19 cellular contexts compared by ENCODE assay signal in the genomic region with DNA sequence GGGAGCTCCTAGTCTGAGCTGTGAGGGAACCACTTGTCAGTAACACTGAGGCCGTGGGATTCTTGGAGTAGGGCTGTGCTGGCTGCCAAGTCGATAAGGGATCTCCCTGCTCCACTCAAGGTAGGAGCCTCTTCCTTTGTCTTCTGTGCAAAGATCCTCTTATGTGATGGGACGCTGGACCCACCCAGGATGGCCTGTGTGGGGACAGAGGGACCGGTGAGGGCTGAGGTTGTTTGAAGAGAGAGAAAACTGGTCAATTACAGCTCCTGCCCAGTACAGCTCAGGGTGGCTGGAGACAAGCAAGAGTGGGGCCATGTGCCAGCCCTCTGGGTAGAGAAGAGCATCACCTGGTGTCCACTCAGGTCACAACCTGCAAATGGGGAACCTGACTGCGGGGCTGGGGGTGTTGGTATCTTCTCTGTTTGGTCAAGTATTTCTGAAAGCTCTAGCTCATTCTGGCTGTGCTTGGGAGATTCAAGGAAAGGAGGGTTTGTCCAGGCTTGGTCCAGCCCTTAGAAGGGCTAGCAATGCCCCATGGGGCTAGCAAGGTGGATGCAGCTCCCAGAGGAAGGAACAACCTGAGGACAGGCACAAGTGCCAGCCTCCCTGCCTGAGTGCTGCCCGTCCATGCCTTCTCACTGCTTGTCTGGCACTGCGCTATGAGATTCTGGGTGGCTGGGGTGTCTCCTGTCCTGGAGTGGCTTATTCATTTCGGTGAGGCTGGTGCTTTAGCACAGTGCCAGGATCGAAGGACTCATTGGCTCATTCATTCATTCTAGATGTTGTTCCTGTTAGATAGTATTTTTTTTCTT. TPM values are rescaled to one million over a fixed set of nuclear protein-coding genes. Genes with fewer than 3 reads are reported as not detected.
DNase-seq lines count a peak whose midpoint lies in the region; ATAC-seq and TF ChIP-seq lines count a peak whose summit lies in the region.
"Had no signal": no experiment of that assay in that cellular context is flagged by ENCODE, and none has a peak within 500 bp of the region (broad histone marks: within the 10 kb centered on the region; RNA-seq: fewer than 3 reads in every experiment).

No MANE protein-coding gene starts in this region.

- no peak overlapping the region for H3K4me3 Mint-ChIP-seq in WTC11
- H3K4me3 Mint-ChIP-seq in endodermal cell, result no peak overlapping the region
- H3K4me3 Mint-ChIP-seq in natural killer cell, result no peak overlapping the region
- H3K4me3 Mint-ChIP-seq: CD8-positive, alpha-beta memory T cell had no signal

- no peak for ATAC-seq in WTC11
- no peak for ATAC-seq in natural killer cell

- H3K9me3 Mint-ChIP-seq in WTC11 (no peaks in the 10 kb centered on the region), endodermal cell (no peaks in the 10 kb centered on the region), natural killer cell (no peaks in the 10 kb centered on the region)
- H3K9me3 Mint-ChIP-seq: CD8-positive, alpha-beta memory T cell had no signal

- 96 to 99% methylated on average over 8 to 9 of the region's 9 CpGs for WGBS in endodermal cell (ENCODE audit: insufficient coverage in 1 of 2, insufficient read length in 1 of 2), 2 experiments
- 95% methylated on average over 9 of the region's 9 CpGs for WGBS in sigmoid colon, 2 donors

- intact Hi-C loops in natural killer cell (cut with micrococcal nuclease) (no loop called here), sigmoid colon (cut with DNase I) (no loop called here)

- H3K27ac Mint-ChIP-seq in WTC11, result 0 out of 2 replicates have a peak overlapping the region, but pooled peaks have one; percentile 19
- H3K27ac Mint-ChIP-seq in endodermal cell, result peak overlapping the region; percentile 61
- H3K27ac Mint-ChIP-seq in natural killer cell, result peak overlapping the region; percentile 35 to 56

- H3K4me1 Mint-ChIP-seq in WTC11, result no peaks in the 10 kb centered on the region
- H3K4me1 Mint-ChIP-seq in endodermal cell, result no peaks in the 10 kb centered on the region
- H3K4me1 Mint-ChIP-seq in natural killer cell, result peaks cover 20 to 36% of the 10 kb centered on the region in 2 donors

- DNase-seq in WTC11 (ENCODE audit: low spot score) (no peak), endodermal cell (no peak), natural killer cell (no peak), sigmoid colon (peak; percentile 50), GDM1 (lab: John Stamatoyannopoulos, UW) (no peak), glomerular visceral epithelial cell (ENCODE audit: extremely low spot score) (no peak)
- DNase-seq in stimulated activated CD4-positive, alpha-beta T cell treated with anti-CD3 and anti-CD28 coated beads, Interleukin-1b, Interleukin-23, amount 100 ng/mL, for 48 hours, result no peak
- DNase-seq: ACHN; C1 segment of cervical spinal cord; CD8-positive, alpha-beta memory T cell; DMS79; KBM-7; NCI-H1417; NCI-H187 treated with DMSO at 0.1 percent for 48 hours; NCI-H226; NCI-H524; PC-9 had no signal

- no peak overlapping the region for H3K27ac ChIP-seq in endodermal cell (ENCODE audit: low read depth, low read length)
- H3K27ac ChIP-seq in sigmoid colon, result no peak overlapping the region
- H3K27ac ChIP-seq: PC-9, SJSA1 had no signal

- TF ChIP-seq EP300 in sigmoid colon (IDR thresholded peaks at IDR 0.05), result no peak

- H3K9me3 ChIP-seq in endodermal cell (ENCODE audit: control insufficient read depth, low read length) (no peaks in the 10 kb centered on the region), sigmoid colon (no peaks in the 10 kb centered on the region)
- H3K9me3 ChIP-seq: SJSA1 had no signal

- H3K4me1 ChIP-seq in endodermal cell (ENCODE audit: control insufficient read depth, insufficient read depth, low read length) (no peaks in the 10 kb centered on the region), sigmoid colon (peaks cover 0 to 3% (median 0%) of the 10 kb centered on the region in 4 donors)

- H3K27me3 ChIP-seq in endodermal cell (ENCODE audit: control insufficient read depth, insufficient read depth, low read length, poor library complexity, severe bottlenecking) (no peaks in the 10 kb centered on the region), sigmoid colon (no peaks in the 10 kb centered on the region)
- H3K27me3 ChIP-seq: SJSA1 had no signal

- H3K36me3 Mint-ChIP-seq in WTC11, result peaks cover 16% of the 10 kb centered on the region
- peaks cover 54% of the 10 kb centered on the region for H3K36me3 Mint-ChIP-seq in endodermal cell (ENCODE audit: low read depth)
- H3K36me3 Mint-ChIP-seq in natural killer cell, result no peaks in the 10 kb centered on the region

- POLR2A ChIA-PET in WTC11 (lab: Charles Lee), result interaction anchor here (0.6 kb wide), 1 partner anchor 30 kb away, joined by 3 read pairs; no protein-coding TSS in a partner anchor

- H3K4me3 ChIP-seq in endodermal cell (ENCODE audit: low read length) (no peak overlapping the region), sigmoid colon (no peak overlapping the region)
- H3K4me3 ChIP-seq: PC-9, SJSA1 had no signal

- no peak for TF ChIP-seq POLR2A in sigmoid colon (IDR thresholded peaks at IDR 0.05)

- CTCF ChIA-PET in WTC11 (lab: Charles Lee), result interaction anchor here (0.8 to 2.5 kb wide), 7 partner anchors 13 to 86 kb away, joined by 3 to 11 read pairs (median 6); a partner anchor contains a TSS

- H3K9ac ChIP-seq in endodermal cell (ENCODE audit: extremely low read depth, low read length, poor library complexity, severe bottlenecking), result no peak overlapping the region

- H3K27me3 Mint-ChIP-seq in WTC11 (ENCODE audit: low read depth) (no peaks in the 10 kb centered on the region), endodermal cell (ENCODE audit: insufficient read depth) (no peaks in the 10 kb centered on the region), natural killer cell (ENCODE audit: low read depth in 2 of 2) (no peaks in the 10 kb centered on the region)
- H3K27me3 Mint-ChIP-seq: CD8-positive, alpha-beta memory T cell had no signal

- TF ChIP-seq CTCF in WTC11 (IDR thresholded peaks at IDR 0.05), result no peak
- TF ChIP-seq CTCF in endodermal cell (conservative IDR thresholded peaks at IDR 0.05), result no peak
- TF ChIP-seq CTCF in natural killer cell (IDR thresholded peaks at IDR 0.05), result no peak
- no peak for TF ChIP-seq CTCF in sigmoid colon (IDR thresholded peaks at IDR 0.05)

- H3K36me3 ChIP-seq in endodermal cell (ENCODE audit: control insufficient read depth, insufficient read depth, low read length), result peaks cover 4% of the 10 kb centered on the region
- peaks cover 0 to 30% (median 2%) of the 10 kb centered on the region in 4 donors for H3K36me3 ChIP-seq in sigmoid colon
- H3K36me3 ChIP-seq: SJSA1 had no signal

TF ChIP-seq in WTC11, 78 proteins besides CTCF, POLR2A, EP300 and RAD21 (continues in another document):
- TF ChIP-seq ETV6 (CRISPR knock-in tag; IDR thresholded peaks at IDR 0.05), result no peak
- no peak for TF ChIP-seq OVOL2 (CRISPR knock-in tag; IDR thresholded peaks at IDR 0.05; ENCODE audit: borderline replicate concordance)
- no peak for TF ChIP-seq ZNF121 (CRISPR knock-in tag; IDR thresholded peaks at IDR 0.05)
- TF ChIP-seq NR1H2 (CRISPR knock-in tag; IDR thresholded peaks at IDR 0.05), result no peak
- TF ChIP-seq, protein P1, sequence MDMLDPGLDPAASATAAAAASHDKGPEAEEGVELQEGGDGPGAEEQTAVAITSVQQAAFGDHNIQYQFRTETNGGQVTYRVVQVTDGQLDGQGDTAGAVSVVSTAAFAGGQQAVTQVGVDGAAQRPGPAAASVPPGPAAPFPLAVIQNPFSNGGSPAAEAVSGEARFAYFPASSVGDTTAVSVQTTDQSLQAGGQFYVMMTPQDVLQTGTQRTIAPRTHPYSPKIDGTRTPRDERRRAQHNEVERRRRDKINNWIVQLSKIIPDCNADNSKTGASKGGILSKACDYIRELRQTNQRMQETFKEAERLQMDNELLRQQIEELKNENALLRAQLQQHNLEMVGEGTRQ (CRISPR knock-in tag; IDR thresholded peaks at IDR 0.05), result no peak
- TF ChIP-seq, protein P2, sequence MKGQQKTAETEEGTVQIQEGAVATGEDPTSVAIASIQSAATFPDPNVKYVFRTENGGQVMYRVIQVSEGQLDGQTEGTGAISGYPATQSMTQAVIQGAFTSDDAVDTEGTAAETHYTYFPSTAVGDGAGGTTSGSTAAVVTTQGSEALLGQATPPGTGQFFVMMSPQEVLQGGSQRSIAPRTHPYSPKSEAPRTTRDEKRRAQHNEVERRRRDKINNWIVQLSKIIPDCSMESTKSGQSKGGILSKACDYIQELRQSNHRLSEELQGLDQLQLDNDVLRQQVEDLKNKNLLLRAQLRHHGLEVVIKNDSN (CRISPR knock-in tag; IDR thresholded peaks at IDR 0.05), result no peak
- TF ChIP-seq ZNF263 (CRISPR knock-in tag; IDR thresholded peaks at IDR 0.05; ENCODE audit: low read depth), result no peak
- TF ChIP-seq TEAD4 (CRISPR knock-in tag; IDR thresholded peaks at IDR 0.05), result no peak

RNA-seq across cellular contexts. Expression of a gene that starts 27.6 kb away (rescaled TPM):
- total RNA-seq in WTC11 (2021), result 3.0 to 5.7 TPM (median 4.9 TPM) in 3 replicates
- total RNA-seq in endodermal cell, result 1 to 10 TPM; 1.4 to 3.7 TPM
- polyA plus RNA-seq in endodermal cell (2013, experiment 1 of 2), result 2.7 TPM
- 1.9 TPM for polyA plus RNA-seq in endodermal cell (2013, experiment 2 of 2)
- total RNA-seq in natural killer cell, result 1 to 10 TPM in 2 of 3 donors, under 1 TPM in 1; 0.99 to 1.9 (median 1.2) TPM
- total RNA-seq in sigmoid colon, result under 1 TPM; 0.16 to 0.71 (median 0.27) TPM
- polyA plus RNA-seq in sigmoid colon, result 10 to 100 TPM; 25.8 to 48.7 (median 34.7) TPM
- total RNA-seq: SJSA1 had no signal
- polyA plus RNA-seq: CD8-positive, alpha-beta memory T cell had no signal

RNA-seq across cellular contexts. Expression of a gene that starts 43.5 kb away (rescaled TPM):
- total RNA-seq in WTC11 (2021) (29.9 to 44.1 TPM (median 37.6 TPM) in 3 replicates), endodermal cell (10 to 100 TPM; 60.6 to 60.7 TPM), natural killer cell (100 to 1,000 TPM; 137 to 167 (median 145) TPM), sigmoid colon (10 to 100 TPM; 10.7 to 36.2 (median 26.5) TPM)
- 31.7 TPM for polyA plus RNA-seq in endodermal cell (2013, experiment 1 of 2)
- polyA plus RNA-seq in endodermal cell (2013, experiment 2 of 2), result 25.3 TPM
- polyA plus RNA-seq in sigmoid colon, result 10 to 100 TPM in 1 of 3 donors, 1 to 10 TPM in 2; 6.6 to 21.1 (median 8.6) TPM

RNA-seq across cellular contexts. Expression of a gene that starts 54.1 kb away (rescaled TPM):
- total RNA-seq in WTC11 (2021) (0.53 to 0.98 TPM (median 0.57 TPM) in 3 replicates), endodermal cell (1 to 10 TPM in 1 of 2 donors, under 1 TPM in 1; 0.57 to 1.1 TPM), natural killer cell (1 to 10 TPM in 1 of 3 donors, not detected in 2; 1.0 TPM), sigmoid colon (under 1 TPM in 2 of 4 donors, not detected in 2; 0.55 to 0.71 TPM)
- 0.61 TPM for polyA plus RNA-seq in endodermal cell (2013, experiment 1 of 2)
- polyA plus RNA-seq in endodermal cell (2013, experiment 2 of 2), result 0.17 TPM
- polyA plus RNA-seq in sigmoid colon, result under 1 TPM in 1 of 3 donors, not detected in 2; 0.20 TPM
- total RNA-seq: H1, PC-9, SJSA1 had no signal
- polyA plus RNA-seq: CD8-positive, alpha-beta memory T cell had no signal
